In genomic region chr9:126516936-126517750, GRCh38 we compare ENCODE assay signal across 8 cellular contexts.
DNase-seq lines count a peak whose midpoint lies in the region; ATAC-seq and TF ChIP-seq lines count a peak whose summit lies in the region.

No MANE protein-coding gene starts in this region.

- no peaks in the 10 kb centered on the region for H3K9me3 ChIP-seq in parathyroid adenoma (ENCODE audit: control insufficient read depth, low read length)

- POLR2A ChIA-PET in activated CD4-positive, alpha-beta T cell treated with anti-CD3 and anti-CD28 coated beads, Interleukin-2, amount 10 ng/mL, durations not matched to agents 7 days and 5 days (lab: Charles Lee), result no interaction called here

- H3K4me1 Mint-ChIP-seq in activated CD4-positive, alpha-beta T cell treated with anti-CD3 and anti-CD28 coated beads, Interleukin-2, amount 10 ng/mL, durations not matched to agents 7 days and 5 days, result peaks cover 30% of the 10 kb centered on the region

- H3K36me3 Mint-ChIP-seq in activated CD4-positive, alpha-beta T cell treated with anti-CD3 and anti-CD28 coated beads, Interleukin-2, amount 10 ng/mL, durations not matched to agents 7 days and 5 days (ENCODE audit: low read depth), result no peaks in the 10 kb centered on the region

- H3K9me3 Mint-ChIP-seq in activated CD4-positive, alpha-beta T cell treated with anti-CD3 and anti-CD28 coated beads, Interleukin-2, amount 10 ng/mL, durations not matched to agents 7 days and 5 days, result no peaks in the 10 kb centered on the region

- H3K4me3 ChIP-seq in parathyroid adenoma (ENCODE audit: low read depth, low read length), result peak overlapping the region; percentile 24

- TF ChIP-seq CTCF in foreskin keratinocyte (conservative IDR thresholded peaks at IDR 0.05) (no peak), parathyroid adenoma (IDR thresholded peaks at IDR 0.05) (no peak)

- no peak overlapping the region for H2AFZ ChIP-seq in parathyroid adenoma

- peak overlapping the region; percentile 71 for H3K4me2 ChIP-seq in parathyroid adenoma (ENCODE audit: low read length)

- H3K27ac ChIP-seq in foreskin keratinocyte (no peak overlapping the region), parathyroid adenoma (no peak overlapping the region)

- H3K4me1 ChIP-seq in foreskin keratinocyte, result peaks cover 4% of the 10 kb centered on the region
- H3K4me1 ChIP-seq in parathyroid adenoma, result no peaks in the 10 kb centered on the region

- peaks cover 68% of the 10 kb centered on the region for H3K27me3 Mint-ChIP-seq in activated CD4-positive, alpha-beta T cell treated with anti-CD3 and anti-CD28 coated beads, Interleukin-2, amount 10 ng/mL, durations not matched to agents 7 days and 5 days

- ATAC-seq in foreskin keratinocyte, result peak; percentile 66
- ATAC-seq in GM18873 (IDR thresholded peaks at IDR 0.05; ENCODE audit: low FRiP score, unreplicated experiment), result no peak
- ATAC-seq in GM21367 (IDR thresholded peaks at IDR 0.05; ENCODE audit: unreplicated experiment), result no peak

- H3K36me3 ChIP-seq in parathyroid adenoma (ENCODE audit: control insufficient read depth, insufficient read depth, low read length), result no peaks in the 10 kb centered on the region

- no peak overlapping the region for H3K9ac ChIP-seq in parathyroid adenoma

- H3K27me3 ChIP-seq in foreskin keratinocyte (peaks cover 16% of the 10 kb centered on the region), parathyroid adenoma (ENCODE audit: control insufficient read depth, insufficient read depth, low read length) (no peaks in the 10 kb centered on the region)

- no peaks in the 10 kb centered on the region for H3K79me2 ChIP-seq in parathyroid adenoma

- CTCF ChIA-PET in activated CD4-positive, alpha-beta T cell treated with anti-CD3 and anti-CD28 coated beads, Interleukin-2, amount 10 ng/mL, durations not matched to agents 7 days and 5 days (lab: Charles Lee), result interaction anchor here (0.7 to 1.7 kb wide), 6 partner anchors 16 to 359 kb away, joined by 3 to 6 read pairs (median 3); no protein-coding TSS in a partner anchor

- DNase-seq in activated CD4-positive, alpha-beta T cell treated with anti-CD3 and anti-CD28 coated beads, Interleukin-2, amount 10 ng/mL, durations not matched to agents 7 days and 5 days, result peak; percentile 68
- DNase-seq in activated CD4-positive, alpha-beta T cell treated with anti-CD3 and anti-CD28 coated beads, Interleukin-2, amount 50 U/mL, for 4 hours, result no peak
- peak; percentile 34 for DNase-seq in NCI-H2227 (lab: John Stamatoyannopoulos, UW; ENCODE audit: unreplicated experiment)
- DNase-seq in activated T-cell treated with anti-CD3 and anti-CD28 coated beads, Interleukin-2, amount 50 U/mL, for 1 hour, result peak; percentile 38
- peak; percentile 49 to 77 for DNase-seq in foreskin keratinocyte

- H3K27ac Mint-ChIP-seq in activated CD4-positive, alpha-beta T cell treated with anti-CD3 and anti-CD28 coated beads, Interleukin-2, amount 10 ng/mL, durations not matched to agents 7 days and 5 days, result peak overlapping the region; percentile 85

- peak overlapping the region; percentile 78 for H3K4me3 Mint-ChIP-seq in activated CD4-positive, alpha-beta T cell treated with anti-CD3 and anti-CD28 coated beads, Interleukin-2, amount 10 ng/mL, durations not matched to agents 7 days and 5 days

Comparison
In these comparisons a context has a peak if more than half of its experiments do, and no peak if none do; other contexts are left out.
1. DNase-seq: peak in activated CD4-positive, alpha-beta T cell treated with anti-CD3 and anti-CD28 coated beads, Interleukin-2, amount 10 ng/mL, durations not matched to agents 7 days and 5 days (single experiment), NCI-H2227 (single experiment), activated T-cell treated with anti-CD3 and anti-CD28 coated beads, Interleukin-2, amount 50 U/mL, for 1 hour (single experiment) and foreskin keratinocyte (2 of 2); none in activated CD4-positive, alpha-beta T cell treated with anti-CD3 and anti-CD28 coated beads, Interleukin-2, amount 50 U/mL, for 4 hours (0 of 2).